Comparison of ENCODE assay signal across 8 cellular contexts in genomic region chr22:25552405-25552804, GRCh38. TPM values are rescaled to one million over a fixed set of nuclear protein-coding genes. Genes with fewer than 3 reads are reported as not detected.
DNase-seq lines count a peak whose midpoint lies in the region; ATAC-seq, FAIRE-seq and TF ChIP-seq lines count a peak whose summit lies in the region.
"Not testable (repeated sequence)": the region's sequence is repeated elsewhere in the genome, so short reads cannot be mapped to it uniquely, and the experiment has no call there.

No MANE protein-coding gene starts in this region.

- peaks cover 45% of the 10 kb centered on the region for H3K4me1 Mint-ChIP-seq in stimulated activated memory B cell treated with anti-CD40 and anti-IgM and Interleukin-4, amounts not matched to agents 10 μg/mL and 1 μg/mL and 100 μg/mL, for 72 hours

- H3K27ac Mint-ChIP-seq in stimulated activated memory B cell treated with anti-CD40 and anti-IgM and Interleukin-4, amounts not matched to agents 10 μg/mL and 1 μg/mL and 100 μg/mL, for 72 hours: peak overlapping the region; percentile 37

- not testable (repeated sequence) for H3K9me3 Mint-ChIP-seq in stimulated activated memory B cell treated with anti-CD40 and anti-IgM and Interleukin-4, amounts not matched to agents 10 μg/mL and 1 μg/mL and 100 μg/mL, for 72 hours

- not testable (repeated sequence) for H2AFZ ChIP-seq in mammary epithelial cell (ENCODE audit: low read depth, low read length); keratinocyte (ENCODE audit: control insufficient read depth, low read length)

- not testable (repeated sequence) for TF ChIP-seq CTCF in mammary epithelial cell (conservative IDR thresholded peaks at IDR 0.05 in 1 of 2, IDR thresholded peaks at IDR 0.05 in 1 of 2; ENCODE audit: extremely low read depth in 1 of 2, insufficient read depth in 1 of 2, low read depth in 1 of 2, low read length in 2 of 2); fibroblast of mammary gland (conservative IDR thresholded peaks at IDR 0.05; ENCODE audit: control insufficient read depth, insufficient read depth, low read depth, low read length); keratinocyte (optimal IDR thresholded peaks at IDR 0.05 in 1 of 3, IDR thresholded peaks at IDR 0.05 in 1 of 3, conservative IDR thresholded peaks at IDR 0.05 in 1 of 3; ENCODE audit: extremely low read depth in 1 of 3, insufficient read depth in 2 of 3, low read length in 3 of 3)

- intact Hi-C loops in mammary epithelial cell (cut with micrococcal nuclease): not testable (repeated sequence)

- CTCF ChIA-PET in mammary epithelial cell (lab: Charles Lee; ENCODE audit: low non-redundant PET): not testable (repeated sequence)

- BruUV-seq in mammary epithelial cell (replicated peaks; lab: Mats Ljungman, UMichigan): not testable (repeated sequence)

- not testable (repeated sequence) for H3K9ac ChIP-seq in adipocyte (ENCODE audit: low read length); mammary epithelial cell (ENCODE audit: insufficient read depth, low read length); keratinocyte (ENCODE audit: control insufficient read depth, extremely low read depth, insufficient read depth, low read length)

- H3K4me3 Mint-ChIP-seq in stimulated activated memory B cell treated with anti-CD40 and anti-IgM and Interleukin-4, amounts not matched to agents 10 μg/mL and 1 μg/mL and 100 μg/mL, for 72 hours: not testable (repeated sequence)

- DNase-seq in AG08395 (ENCODE audit: low spot score) (peak; percentile 50), GM04503 (ENCODE audit: low read depth) (peak; percentile 76), MG63 (peak; percentile 18), adipocyte (ENCODE audit: low read depth) (peak; percentile 54), mammary epithelial cell (peak; percentile 76), fibroblast of mammary gland (ENCODE audit: low read depth) (peak; percentile 54), keratinocyte (ENCODE audit: low read depth, low spot score) (peak; percentile 13)

- dilution Hi-C loops in mammary epithelial cell (cut with HindIII; ENCODE audit: low sequenced_read_pairs): loop anchor here (5.0 kb wide), 1 partner anchor 65 kb away; no protein-coding TSS in a partner anchor
- dilution Hi-C loops in keratinocyte (cut with MboI; ENCODE audit: extremely low pct_ligation_motif_present, low sequenced_read_pairs): not testable (repeated sequence)

- peaks cover 26% of the 10 kb centered on the region for H3K4me1 ChIP-seq in adipocyte (ENCODE audit: control insufficient read depth, insufficient read depth, low read length)
- not testable (repeated sequence) for H3K4me1 ChIP-seq in mammary epithelial cell (ENCODE audit: insufficient read depth, low read length); keratinocyte (ENCODE audit: control insufficient read depth, extremely low read depth, insufficient read depth, low read length)

- peak; percentile 17 for FAIRE-seq in keratinocyte (lab: Jason Lieb, UNC)

- H4K20me1 ChIP-seq in mammary epithelial cell (ENCODE audit: insufficient read depth, low read length); keratinocyte (ENCODE audit: control insufficient read depth, extremely low read depth, insufficient read depth, low read length): not testable (repeated sequence)

- not testable (repeated sequence) for H3K27me3 ChIP-seq in MG63; adipocyte (replicated peaks; ENCODE audit: control insufficient read depth, insufficient read depth, low read length); mammary epithelial cell (ENCODE audit: insufficient read depth, low read length); keratinocyte (ENCODE audit: control insufficient read depth, extremely low read depth, insufficient read depth, low read length)

- not testable (repeated sequence) for H3K27me3 Mint-ChIP-seq in stimulated activated memory B cell treated with anti-CD40 and anti-IgM and Interleukin-4, amounts not matched to agents 10 μg/mL and 1 μg/mL and 100 μg/mL, for 72 hours

- WGBS in mammary epithelial cell (ENCODE audit: low coverage, missing lambda C conversion rate): 0% methylated on average over 1 of the region's 1 CpG

- not testable (repeated sequence) for H3K4me2 ChIP-seq in mammary epithelial cell (ENCODE audit: insufficient read depth, low read depth, low read length); keratinocyte (ENCODE audit: control insufficient read depth, extremely low read depth, insufficient read depth, low read depth, low read length)

- not testable (repeated sequence) for ATAC-seq in stimulated activated memory B cell treated with anti-CD40 and anti-IgM and Interleukin-4, amounts not matched to agents 10 μg/mL and 1 μg/mL and 100 μg/mL, for 72 hours

- not testable (repeated sequence) for H3K36me3 Mint-ChIP-seq in stimulated activated memory B cell treated with anti-CD40 and anti-IgM and Interleukin-4, amounts not matched to agents 10 μg/mL and 1 μg/mL and 100 μg/mL, for 72 hours

- H3K27ac ChIP-seq in mammary epithelial cell (ENCODE audit: insufficient read depth, low read depth, low read length); keratinocyte (ENCODE audit: control insufficient read depth, insufficient read depth, low read length): not testable (repeated sequence)

- not testable (repeated sequence) for H3K79me2 ChIP-seq in mammary epithelial cell (ENCODE audit: insufficient read depth, low read length); keratinocyte (ENCODE audit: control insufficient read depth, insufficient read depth, low read length)

- in situ Hi-C loops in mammary epithelial cell (cut with MboI; ENCODE audit: low sequenced_read_pairs in 2 of 2): not testable (repeated sequence)

- H3K4me3 ChIP-seq in MG63; adipocyte (ENCODE audit: low read length); mammary epithelial cell (replicated peaks in 1 of 3; ENCODE audit: insufficient read depth in 1 of 3, low read depth in 2 of 3, low read length in 3 of 3); fibroblast of mammary gland (ENCODE audit: control insufficient read depth, low read depth, low read length); keratinocyte (ENCODE audit: control insufficient read depth in 2 of 3, extremely low read depth in 1 of 3, insufficient read depth in 2 of 3, low read depth in 1 of 3, low read length in 3 of 3): not testable (repeated sequence)

- not testable (repeated sequence) for H3K36me3 ChIP-seq in MG63; adipocyte (ENCODE audit: control insufficient read depth, insufficient read depth, low read length, severe bottlenecking); mammary epithelial cell (ENCODE audit: insufficient read depth, low read length); keratinocyte (ENCODE audit: control insufficient read depth in 2 of 2, extremely low read depth in 1 of 2, insufficient read depth in 2 of 2, low read length in 2 of 2)

- not testable (repeated sequence) for H3K9me3 ChIP-seq in MG63; adipocyte (ENCODE audit: control insufficient read depth, low read length); mammary epithelial cell (replicated peaks; ENCODE audit: insufficient read depth, low read length); keratinocyte (ENCODE audit: control insufficient read depth, low read depth, low read length)

- H3K9me1 ChIP-seq in keratinocyte (ENCODE audit: control insufficient read depth, extremely low read depth, insufficient read depth, low read length): not testable (repeated sequence)

RNA-seq across cellular contexts. Expression of gene GRK3, which starts 12.1 kb away (rescaled TPM):
- 0.02 and 1.3 TPM in 2 replicates for total RNA-seq in MG63 (2014; rRNA removed; shearing (Covaris generic); ENCODE audit: low replicate concordance)
- 10 to 100 TPM; 12.8 to 16.0 TPM for total RNA-seq in mammary epithelial cell
- polyA plus RNA-seq in mammary epithelial cell: 5.8 TPM
- polyA minus RNA-seq in mammary epithelial cell: 19.0 TPM
- polyA plus RNA-seq in keratinocyte: 6.0 to 8.1 TPM (median 6.3 TPM) in 3 replicates
- 8.9 TPM for polyA plus RNA-seq in keratinocyte (2011; ENCODE audit: low read depth)
- 4.5 and 8.4 TPM in 2 replicates for polyA plus RNA-seq in keratinocyte (2011; cell fraction: cytosol; rRNA removed)
- 6.7 and 7.4 TPM in 2 replicates for polyA plus RNA-seq in keratinocyte (2011; cell fraction: nucleus; rRNA removed)
- polyA plus RNA-seq in keratinocyte (2012; ENCODE audit: low replicate concordance): 3.0 and 7.2 TPM in 2 replicates
- polyA minus RNA-seq in keratinocyte: 6.3 to 9.6 TPM (median 6.8 TPM) in 3 replicates
- polyA minus RNA-seq in keratinocyte (2011; cell fraction: cytosol; rRNA and poly(A)+ RNA removed): 6.5 TPM
- 4.9 and 9.6 TPM in 2 replicates for polyA minus RNA-seq in keratinocyte (2011; cell fraction: nucleus; rRNA and poly(A)+ RNA removed)

Comparison
In these comparisons a context has a peak if more than half of its experiments do, and no peak if none do; other contexts are left out.
1. DNase-seq: peak in every context shown above with its lines; median percentile 76 in GM04503; 76 in mammary epithelial cell; 54 in adipocyte; 54 in fibroblast of mammary gland; 50 in AG08395; 18 in MG63; 13 in keratinocyte.